In the genomic region with DNA sequence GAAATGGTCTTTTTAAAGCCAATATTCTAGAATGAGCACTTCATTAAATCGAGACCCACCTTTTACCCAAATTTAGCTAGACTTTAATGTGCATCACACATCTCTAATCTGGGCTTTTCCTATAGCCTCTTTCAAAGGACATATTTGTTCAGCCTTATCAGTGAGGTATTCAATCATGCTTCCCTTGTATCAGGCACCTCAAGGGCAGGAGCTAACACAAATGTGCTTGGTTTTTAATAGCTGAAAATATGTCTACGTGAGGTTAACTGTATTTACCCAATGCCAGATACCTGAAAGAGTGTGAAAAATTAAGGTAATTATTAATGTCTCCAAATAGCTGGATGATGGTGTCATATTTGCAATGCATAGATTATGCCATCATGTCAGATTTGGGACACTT, we compare ENCODE assay signal across 7 cellular contexts.
"Had no signal": no experiment of that assay in that cellular context is flagged by ENCODE, and none has a peak within 500 bp of the region (broad histone marks: within the 10 kb centered on the region; RNA-seq: fewer than 3 reads in every experiment).

No MANE protein-coding gene starts in this region.

- ATAC-seq: HepG2, K562 had no signal

- FAIRE-seq: HepG2, HTR-8/SVneo, K562 had no signal

- H3K4me3 ChIP-seq: K562 had no signal

- H3K27ac ChIP-seq: HL-60 had no signal

- DNase-seq: IMR-90, KBM-7, KG1 had no signal
